1 cellular context compared by ENCODE assay signal in the genomic region with DNA sequence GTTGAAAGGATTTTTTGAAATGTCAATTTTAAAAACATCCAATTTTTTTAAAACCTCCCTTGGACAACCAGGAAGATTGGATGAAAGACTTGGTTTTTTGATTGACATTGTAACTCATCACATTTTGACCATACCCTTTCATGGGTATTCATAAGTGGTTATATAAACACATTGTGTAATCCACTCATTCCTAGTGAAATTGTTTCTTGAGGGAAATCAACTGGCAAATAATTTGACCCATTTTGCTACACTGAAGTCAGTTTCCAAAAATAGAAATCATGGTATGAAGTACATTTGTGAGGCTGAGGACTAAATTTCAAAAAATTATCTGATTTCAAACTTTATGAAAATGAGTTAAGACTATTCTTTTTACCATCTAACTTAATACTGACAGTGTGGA.
TF ChIP-seq lines count a peak whose summit lies in the region.

No MANE protein-coding gene starts in this region.

TF ChIP-seq in IMR-90, 13 proteins besides CTCF, POLR2A, EP300 and RAD21:
- TF ChIP-seq, protein P1, sequence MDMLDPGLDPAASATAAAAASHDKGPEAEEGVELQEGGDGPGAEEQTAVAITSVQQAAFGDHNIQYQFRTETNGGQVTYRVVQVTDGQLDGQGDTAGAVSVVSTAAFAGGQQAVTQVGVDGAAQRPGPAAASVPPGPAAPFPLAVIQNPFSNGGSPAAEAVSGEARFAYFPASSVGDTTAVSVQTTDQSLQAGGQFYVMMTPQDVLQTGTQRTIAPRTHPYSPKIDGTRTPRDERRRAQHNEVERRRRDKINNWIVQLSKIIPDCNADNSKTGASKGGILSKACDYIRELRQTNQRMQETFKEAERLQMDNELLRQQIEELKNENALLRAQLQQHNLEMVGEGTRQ (IDR thresholded peaks at IDR 0.05; ENCODE audit: low read depth, low read length): no peak
- TF ChIP-seq CEBPB (IDR thresholded peaks at IDR 0.05; ENCODE audit: low read depth, low read length): peak; percentile 51; the same call in 1 of the 2 replicates
